Comparison of ENCODE assay signal across 1 cellular context in genomic region chr21:33265664-33266049, GRCh38.
A peak's percentile ranks its signal among the peaks of the same experiment; 100 is the strongest.
TF ChIP-seq lines count a peak whose summit lies in the region.

No MANE protein-coding gene starts in this region.

TF ChIP-seq in HepG2, 621 proteins besides CTCF, POLR2A, EP300 and RAD21 (continued from another document):
- TF ChIP-seq LCORL (IDR thresholded peaks at IDR 0.05) (no peak), LCORL (CRISPR knock-in tag; IDR thresholded peaks at IDR 0.05) (peak; percentile 20; the same call in 1 of the 2 replicates)
TF ChIP-seq in HepG2: peak in this region for 1.
